ENCODE assay signal across 26 cellular contexts in genomic region chr2:21028021-21028947, GRCh38.
"Had no signal": no experiment of that assay in that cellular context is flagged by ENCODE, and none has a peak within 500 bp of the region (broad histone marks: within the 10 kb centered on the region; RNA-seq: fewer than 3 reads in every experiment).

No MANE protein-coding gene starts in this region.

- DNase-seq: natural killer cell; occipital lobe; ovary; posterior cingulate gyrus; psoas muscle; right cardiac atrium; spleen; stimulated activated CD4-positive, alpha-beta T cell treated with anti-CD3 and anti-CD28 coated beads, Interleukin-12 subunit alpha, Interleukin-12 subunit beta, amount 100 ng/mL, for 4 hours; stimulated activated CD4-positive, alpha-beta T cell treated with anti-CD3 and anti-CD28 coated beads, Interleukin-1b, Interleukin-23, amount 100 ng/mL, for 48 hours; stimulated activated CD4-positive, alpha-beta T cell treated with anti-CD3 and anti-CD28 coated beads, Interleukin-4, amount 100 ng/mL, for 1 hour; stimulated activated CD4-positive, alpha-beta T cell treated with anti-CD3 and anti-CD28 coated beads, Interleukin-4, amount 100 ng/mL, for 4 hours; stimulated activated CD8-positive, alpha-beta memory T cell treated with anti-CD3 and anti-CD28 coated beads, Interleukin-4, amount 100 ng/mL, for 48 hours; stimulated activated naive CD4-positive, alpha-beta T cell; stimulated activated naive CD8-positive, alpha-beta T cell treated with anti-CD3 and anti-CD28 coated beads, Interleukin-15, amount 100 ng/mL, for 72 hours; stimulated activated naive CD8-positive, alpha-beta T cell treated with anti-CD3 and anti-CD28 coated beads, Interleukin-15, Interleukin-2, amounts not matched to agents 100 U/mL and 50 U/mL, for 24 hours; substantia nigra; testis; tibial artery; transverse colon; upper lobe of right lung; uterus had no signal

- H3K4me3 ChIP-seq: neural progenitor cell, ovary, psoas muscle, skin epidermis, smooth muscle cell, spleen, suprapubic skin, testis, tibial artery, transverse colon, upper lobe of right lung, uterus had no signal

- H3K27ac ChIP-seq: neural progenitor cell, ovary, parathyroid adenoma, psoas muscle, skin epidermis, spleen, suprapubic skin, testis, tibial artery, transverse colon, upper lobe of right lung, uterus had no signal
